In the genomic region with DNA sequence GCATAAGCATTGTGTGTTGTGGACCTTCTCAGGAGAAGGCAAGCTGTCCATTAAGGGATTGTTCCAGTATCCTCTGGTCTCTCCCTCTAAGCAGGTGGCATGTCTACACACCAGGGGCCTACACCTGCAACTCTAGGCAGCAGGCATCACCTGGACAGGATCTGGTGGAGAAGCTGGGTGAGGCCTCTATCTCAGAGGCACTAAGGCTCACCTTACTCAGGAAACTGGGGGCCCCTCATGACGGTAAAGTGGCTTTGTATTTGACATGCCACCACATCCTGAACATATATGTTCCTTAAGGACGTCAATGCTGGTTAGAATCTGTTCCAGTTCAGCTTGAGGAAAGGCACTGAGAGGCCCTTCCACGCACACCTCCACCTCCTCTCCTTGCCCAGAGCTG, we compare ENCODE assay signal across 18 cellular contexts.
"Had no signal": no experiment of that assay in that cellular context is flagged by ENCODE, and none has a peak within 500 bp of the region (broad histone marks: within the 10 kb centered on the region; RNA-seq: fewer than 3 reads in every experiment).

No MANE protein-coding gene starts in this region.

- H3K27ac Mint-ChIP-seq: nephron progenitor cell had no signal

- H3K9ac ChIP-seq: parathyroid adenoma had no signal

- H3K9me3 ChIP-seq: heart right ventricle, uterus had no signal

- H3K79me2 ChIP-seq: parathyroid adenoma had no signal

- ATAC-seq: activated T-cell treated with anti-CD3 and anti-CD28 coated beads, Interleukin-2, amount 50 U/mL, for 4 hours; heart right ventricle; left colon; mucosa of descending colon; right cardiac atrium had no signal

- H2AFZ ChIP-seq: parathyroid adenoma had no signal

- H3K4me3 Mint-ChIP-seq: activated T-cell treated with anti-CD3 and anti-CD28 coated beads, Interleukin-2, amount 50 U/mL, for 4 hours; nephron progenitor cell had no signal

- H3K9me3 Mint-ChIP-seq: activated T-cell treated with anti-CD3 and anti-CD28 coated beads, Interleukin-2, amount 50 U/mL, for 4 hours; nephron progenitor cell had no signal

- H3K4me3 ChIP-seq: cardiac muscle cell, heart right ventricle, mucosa of descending colon, uterus had no signal

- H3K4me1 ChIP-seq: heart right ventricle, parathyroid adenoma, uterus had no signal

- H3K36me3 ChIP-seq: cardiac muscle cell, heart right ventricle, uterus had no signal

- H3K27me3 ChIP-seq: cardiac muscle cell, uterus had no signal

- DNase-seq: activated CD4-positive, alpha-beta T cell treated with anti-CD3 and anti-CD28 coated beads for 1 hour; activated CD8-positive, alpha-beta memory T cell treated with anti-CD3 and anti-CD28 coated beads, Interleukin-2, amount 50 U/mL, for 48 hours; activated naive CD4-positive, alpha-beta T cell treated with Interleukin-2 at 50 U/mL for 16 hours; activated T-cell treated with anti-CD3 and anti-CD28 coated beads, Interleukin-2, amount 50 U/mL, for 4 hours; foreskin fibroblast; heart right ventricle; islet precursor cell; left colon; mesendoderm; mucosa of descending colon; nephron progenitor cell; right cardiac atrium; stimulated activated CD4-positive, alpha-beta T cell treated with anti-CD3 and anti-CD28 coated beads, Interleukin-1b, Interleukin-23, amount 100 ng/mL, for 48 hours; T-helper 9 cell; trophoblast cell; uterus had no signal

- H3K27ac ChIP-seq: cardiac muscle cell, heart right ventricle, parathyroid adenoma, uterus had no signal
